In genomic region chr1:107647012-107647411, GRCh38 we compare ENCODE assay signal across 26 cellular contexts.
DNase-seq lines count a peak whose midpoint lies in the region; FAIRE-seq and TF ChIP-seq lines count a peak whose summit lies in the region.
"Had no signal": no experiment of that assay in that cellular context is flagged by ENCODE, and none has a peak within 500 bp of the region (broad histone marks: within the 10 kb centered on the region; RNA-seq: fewer than 3 reads in every experiment).

No MANE protein-coding gene starts in this region.

- no peak overlapping the region for H2AK5ac ChIP-seq in trophoblast cell (ENCODE audit: low read length)

- H3K4me2 ChIP-seq in mammary epithelial cell (ENCODE audit: insufficient read depth, low read depth, low read length) = no peak overlapping the region
- H3K4me2 ChIP-seq in keratinocyte (ENCODE audit: control insufficient read depth, extremely low read depth, insufficient read depth, low read depth, low read length) = no peak overlapping the region
- no peak overlapping the region for H3K4me2 ChIP-seq in trophoblast cell (ENCODE audit: low read length)
- H3K4me2 ChIP-seq: BLaER1 treated with 17β-estradiol and CSF1 and Interleukin-3, amounts not matched to agents 10 nM and 100 nM had no signal

- in situ Hi-C loops in mammary epithelial cell (cut with MboI; ENCODE audit: low sequenced_read_pairs in 2 of 2) = no loop called here

- H4K20me1 ChIP-seq in mammary epithelial cell (ENCODE audit: insufficient read depth, low read length) (no peaks in the 10 kb centered on the region), keratinocyte (ENCODE audit: control insufficient read depth, extremely low read depth, insufficient read depth, low read length) (no peaks in the 10 kb centered on the region)
- H4K20me1 ChIP-seq: BLaER1 treated with 17β-estradiol and CSF1 and Interleukin-3, amounts not matched to agents 10 nM and 100 nM had no signal

- FAIRE-seq in keratinocyte (lab: Jason Lieb, UNC) = peak; percentile 70
- FAIRE-seq: A549, D721Med, GM12878, GM19239, H1 had no signal

- 95% methylated on average over 2 of the region's 2 CpGs for WGBS in mammary epithelial cell (ENCODE audit: low coverage, missing lambda C conversion rate)
- no CpG with 5 or more reads among the region's 2 CpGs for WGBS in trophoblast cell (ENCODE audit: extremely low coverage, insufficient coverage, insufficient read length)

- no peaks in the 10 kb centered on the region for H3K9me3 ChIP-seq in mammary epithelial cell (replicated peaks; ENCODE audit: insufficient read depth, low read length)
- no peaks in the 10 kb centered on the region for H3K9me3 ChIP-seq in keratinocyte (ENCODE audit: control insufficient read depth, low read depth, low read length)
- no peaks in the 10 kb centered on the region for H3K9me3 ChIP-seq in trophoblast cell (ENCODE audit: insufficient read depth, low read depth, low read length)
- H3K9me3 ChIP-seq: A549, BE2C had no signal

- H4K12ac ChIP-seq in trophoblast cell (ENCODE audit: low read depth, low read length) = no peak overlapping the region

- H3K4me1 ChIP-seq in mammary epithelial cell (ENCODE audit: insufficient read depth, low read length) (peaks cover 31% of the 10 kb centered on the region), keratinocyte (ENCODE audit: control insufficient read depth, extremely low read depth, insufficient read depth, low read length) (peaks cover 40% of the 10 kb centered on the region), trophoblast cell (ENCODE audit: control insufficient read depth in 1 of 2, insufficient read depth in 2 of 2, low read length in 2 of 2) (no peaks in the 10 kb centered on the region)
- H3K4me1 ChIP-seq: BE2C had no signal

- H3K4me1 Mint-ChIP-seq in MCF 10A (ENCODE audit: insufficient read depth, unreplicated experiment) = peaks cover 33% of the 10 kb centered on the region
- no peaks in the 10 kb centered on the region for H3K4me1 Mint-ChIP-seq in activated CD4-positive, alpha-beta T cell treated with anti-CD3 and anti-CD28 coated beads, Interleukin-2, amount 10 ng/mL, durations not matched to agents 7 days and 5 days
- H3K4me1 Mint-ChIP-seq: CD14-positive monocyte had no signal

- dilution Hi-C loops in mammary epithelial cell (cut with HindIII; ENCODE audit: low sequenced_read_pairs) (loop anchor here (5.0 kb wide), 1 partner anchor 45 kb away; no protein-coding TSS in a partner anchor), keratinocyte (cut with MboI; ENCODE audit: extremely low pct_ligation_motif_present, low sequenced_read_pairs) (no loop called here)

- H3K79me1 ChIP-seq in trophoblast cell (ENCODE audit: low read length) = no peaks in the 10 kb centered on the region

- no TSS peak for BruUV-seq in mammary epithelial cell (replicated peaks; lab: Mats Ljungman, UMichigan)
- no TSS peak for BruUV-seq in MCF 10A (replicated peaks; lab: Mats Ljungman, UMichigan)

- H3K4me3 Mint-ChIP-seq in MCF 10A (ENCODE audit: unreplicated experiment) = no peak overlapping the region
- no peak overlapping the region for H3K4me3 Mint-ChIP-seq in activated CD4-positive, alpha-beta T cell treated with anti-CD3 and anti-CD28 coated beads, Interleukin-2, amount 10 ng/mL, durations not matched to agents 7 days and 5 days
- H3K4me3 Mint-ChIP-seq: CD14-positive monocyte; CD4-positive, alpha-beta T cell; CD8-positive, alpha-beta memory T cell had no signal

- H3K9ac ChIP-seq in mammary epithelial cell (ENCODE audit: insufficient read depth, low read length) = no peak overlapping the region
- H3K9ac ChIP-seq in keratinocyte (ENCODE audit: control insufficient read depth, extremely low read depth, insufficient read depth, low read length) = no peak overlapping the region
- H3K9ac ChIP-seq in trophoblast cell (ENCODE audit: low read length) = no peak overlapping the region
- H3K9ac ChIP-seq: BLaER1 treated with 17β-estradiol and CSF1 and Interleukin-3, amounts not matched to agents 10 nM and 100 nM had no signal

- H3K27ac ChIP-seq in mammary epithelial cell (ENCODE audit: insufficient read depth, low read depth, low read length) = peak overlapping the region; percentile 80
- peak overlapping the region; percentile 92 for H3K27ac ChIP-seq in keratinocyte (ENCODE audit: control insufficient read depth, insufficient read depth, low read length)
- H3K27ac ChIP-seq in trophoblast cell (ENCODE audit: low read depth, low read length) = no peak overlapping the region
- H3K27ac ChIP-seq: A549; BLaER1 treated with 17β-estradiol and CSF1 and Interleukin-3, amounts not matched to agents 10 nM and 100 nM had no signal

- no peak overlapping the region for H3K14ac ChIP-seq in trophoblast cell (ENCODE audit: low read length)

- H3K36me3 Mint-ChIP-seq in MCF 10A (ENCODE audit: insufficient read depth, unreplicated experiment) = peaks cover 13% of the 10 kb centered on the region
- no peaks in the 10 kb centered on the region for H3K36me3 Mint-ChIP-seq in activated CD4-positive, alpha-beta T cell treated with anti-CD3 and anti-CD28 coated beads, Interleukin-2, amount 10 ng/mL, durations not matched to agents 7 days and 5 days (ENCODE audit: low read depth)

- no peaks in the 10 kb centered on the region for H3K79me2 ChIP-seq in mammary epithelial cell (ENCODE audit: insufficient read depth, low read length)
- H3K79me2 ChIP-seq in keratinocyte (ENCODE audit: control insufficient read depth, insufficient read depth, low read length) = no peaks in the 10 kb centered on the region
- H3K79me2 ChIP-seq in trophoblast cell (ENCODE audit: control insufficient read depth, insufficient read depth, low read length, poor library complexity) = no peaks in the 10 kb centered on the region

- no peak overlapping the region for H2BK12ac ChIP-seq in trophoblast cell (ENCODE audit: low read length)

- H3K36me3 ChIP-seq in mammary epithelial cell (ENCODE audit: insufficient read depth, low read length) = no peaks in the 10 kb centered on the region
- H3K36me3 ChIP-seq in keratinocyte (ENCODE audit: control insufficient read depth in 2 of 2, extremely low read depth in 1 of 2, insufficient read depth in 2 of 2, low read length in 2 of 2) = no peaks in the 10 kb centered on the region
- H3K36me3 ChIP-seq in trophoblast cell (ENCODE audit: control insufficient read depth in 1 of 2, insufficient read depth in 2 of 2, low read length in 2 of 2) = no peaks in the 10 kb centered on the region
- H3K36me3 ChIP-seq: BE2C had no signal

- H3K27me3 Mint-ChIP-seq in MCF 10A (ENCODE audit: insufficient read depth, unreplicated experiment) = no peaks in the 10 kb centered on the region
- H3K27me3 Mint-ChIP-seq in activated CD4-positive, alpha-beta T cell treated with anti-CD3 and anti-CD28 coated beads, Interleukin-2, amount 10 ng/mL, durations not matched to agents 7 days and 5 days = no peaks in the 10 kb centered on the region
- H3K27me3 Mint-ChIP-seq: CD4-positive, alpha-beta T cell; CD8-positive, alpha-beta memory T cell had no signal

- H4K91ac ChIP-seq in trophoblast cell (ENCODE audit: low read depth, low read length) = no peak overlapping the region

- DNase-seq in mammary epithelial cell (no peak), MCF 10A (ENCODE audit: unreplicated experiment) (no peak), keratinocyte (ENCODE audit: low read depth, low spot score) (no peak), trophoblast cell (peak; percentile 36 to 73), globus pallidus (ENCODE audit: low spot score) (no peak)
- no peak for DNase-seq in activated CD4-positive, CD25-positive, alpha-beta regulatory T cell (lab: John Stamatoyannopoulos, UW)
- no peak for DNase-seq in activated CD4-positive, alpha-beta T cell treated with anti-CD3 and anti-CD28 coated beads, Interleukin-2, amount 10 ng/mL, durations not matched to agents 7 days and 5 days
- DNase-seq: 8988T; ACHN; AML-193; BE2C; CD4-positive, alpha-beta T cell; CD8-positive, alpha-beta memory T cell; DMS 273 treated with DMSO at 0.1 percent for 48 hours; EL; GDM1; GM23248; H7; HCEC 1CT had no signal

- TF ChIP-seq CTCF in mammary epithelial cell (conservative IDR thresholded peaks at IDR 0.05 in 1 of 2, IDR thresholded peaks at IDR 0.05 in 1 of 2; ENCODE audit: extremely low read depth in 1 of 2, insufficient read depth in 1 of 2, low read depth in 1 of 2, low read length in 2 of 2) = no peak
- TF ChIP-seq CTCF in MCF 10A (IDR thresholded peaks at IDR 0.05; ENCODE audit: unreplicated experiment) = no peak
- no peak for TF ChIP-seq CTCF in keratinocyte (optimal IDR thresholded peaks at IDR 0.05 in 1 of 3, IDR thresholded peaks at IDR 0.05 in 1 of 3, conservative IDR thresholded peaks at IDR 0.05 in 1 of 3; ENCODE audit: extremely low read depth in 1 of 3, insufficient read depth in 2 of 3, low read length in 3 of 3)

- no peak overlapping the region for H3K23ac ChIP-seq in trophoblast cell (ENCODE audit: low read length)

- no peak overlapping the region for H2AFZ ChIP-seq in mammary epithelial cell (ENCODE audit: low read depth, low read length)
- no peak overlapping the region for H2AFZ ChIP-seq in keratinocyte (ENCODE audit: control insufficient read depth, low read length)
- H2AFZ ChIP-seq in trophoblast cell (ENCODE audit: insufficient read depth, low read length, poor library complexity) = no peak overlapping the region

- H2BK5ac ChIP-seq in trophoblast cell (ENCODE audit: low read depth, low read length, poor library complexity) = no peak overlapping the region

- intact Hi-C loops in mammary epithelial cell (cut with micrococcal nuclease) (loop anchor here (5.0 kb wide), 2 partner anchors 35 to 115 kb away; no protein-coding TSS in a partner anchor), MCF 10A (cut with micrococcal nuclease) (loop anchor here (5.0 kb wide), 1 partner anchor 100 kb away; no protein-coding TSS in a partner anchor)

- no peak overlapping the region for H3K18ac ChIP-seq in trophoblast cell (ENCODE audit: low read length)

- H3K27ac Mint-ChIP-seq in MCF 10A (ENCODE audit: low read depth, unreplicated experiment) = no peak overlapping the region
- H3K27ac Mint-ChIP-seq in activated CD4-positive, alpha-beta T cell treated with anti-CD3 and anti-CD28 coated beads, Interleukin-2, amount 10 ng/mL, durations not matched to agents 7 days and 5 days = no peak overlapping the region
- H3K27ac Mint-ChIP-seq: CD14-positive monocyte; CD4-positive, alpha-beta T cell; CD8-positive, alpha-beta memory T cell had no signal

- H2BK120ac ChIP-seq in trophoblast cell (ENCODE audit: insufficient read depth, low read length, poor library complexity) = no peak overlapping the region

- no peaks in the 10 kb centered on the region for H3K9me1 ChIP-seq in keratinocyte (ENCODE audit: control insufficient read depth, extremely low read depth, insufficient read depth, low read length)

- H3K4me3 ChIP-seq in mammary epithelial cell (replicated peaks in 1 of 3; ENCODE audit: insufficient read depth in 1 of 3, low read depth in 2 of 3, low read length in 3 of 3) (no peak overlapping the region), keratinocyte (ENCODE audit: control insufficient read depth in 2 of 3, extremely low read depth in 1 of 3, insufficient read depth in 2 of 3, low read depth in 1 of 3, low read length in 3 of 3) (no peak overlapping the region), trophoblast cell (ENCODE audit: low read depth, low read length) (no peak overlapping the region)
- H3K4me3 ChIP-seq: A549; BLaER1 treated with 17β-estradiol and CSF1 and Interleukin-3, amounts not matched to agents 10 nM and 100 nM; GM12878 had no signal

- no peaks in the 10 kb centered on the region for H3K9me3 Mint-ChIP-seq in MCF 10A (ENCODE audit: unreplicated experiment)
- H3K9me3 Mint-ChIP-seq in activated CD4-positive, alpha-beta T cell treated with anti-CD3 and anti-CD28 coated beads, Interleukin-2, amount 10 ng/mL, durations not matched to agents 7 days and 5 days = no peaks in the 10 kb centered on the region
- H3K9me3 Mint-ChIP-seq: CD4-positive, alpha-beta T cell; CD8-positive, alpha-beta memory T cell had no signal

- H3K27me3 ChIP-seq in mammary epithelial cell (ENCODE audit: insufficient read depth, low read length) (no peaks in the 10 kb centered on the region), keratinocyte (ENCODE audit: control insufficient read depth, extremely low read depth, insufficient read depth, low read length) (no peaks in the 10 kb centered on the region), trophoblast cell (ENCODE audit: insufficient read depth, low read length) (no peaks in the 10 kb centered on the region)
- H3K27me3 ChIP-seq: BE2C; BLaER1 treated with 17β-estradiol and CSF1 and Interleukin-3, amounts not matched to agents 10 nM and 100 nM had no signal

- CTCF ChIA-PET in mammary epithelial cell (lab: Charles Lee; ENCODE audit: low non-redundant PET) (interaction anchor here (0.7 kb wide), 1 partner anchor 113 kb away, joined by 3 read pairs; no protein-coding TSS in a partner anchor), MCF 10A (lab: Yijun Ruan, JAX) (interaction anchor here (1.3 kb wide), 1 partner anchor 117 kb away, joined by 3 read pairs; no protein-coding TSS in a partner anchor)
- CTCF ChIA-PET in activated CD4-positive, alpha-beta T cell treated with anti-CD3 and anti-CD28 coated beads, Interleukin-2, amount 10 ng/mL, durations not matched to agents 7 days and 5 days (lab: Charles Lee) = no interaction called here

- H4K8ac ChIP-seq in trophoblast cell (ENCODE audit: low read depth, low read length) = no peak overlapping the region

- H3K4ac ChIP-seq in trophoblast cell (ENCODE audit: low read depth, low read length) = no peak overlapping the region

- POLR2A ChIA-PET in MCF 10A (lab: Yijun Ruan, JAX) = interaction anchor here (1.2 kb wide), 1 partner anchor 41 kb away, joined by 4 read pairs; no protein-coding TSS in a partner anchor
- POLR2A ChIA-PET in activated CD4-positive, alpha-beta T cell treated with anti-CD3 and anti-CD28 coated beads, Interleukin-2, amount 10 ng/mL, durations not matched to agents 7 days and 5 days (lab: Charles Lee) = no interaction called here

Comparison
In these comparisons a context has a peak if more than half of its experiments do, and no peak if none do; other contexts are left out.
1. DNase-seq: peak in trophoblast cell (2 of 2); none in mammary epithelial cell (single experiment), MCF 10A (single experiment), keratinocyte (single experiment), activated CD4-positive, CD25-positive, alpha-beta regulatory T cell (0 of 4), globus pallidus (single experiment) and activated CD4-positive, alpha-beta T cell treated with anti-CD3 and anti-CD28 coated beads, Interleukin-2, amount 10 ng/mL, durations not matched to agents 7 days and 5 days (single experiment).